In genomic region chr10:21614000-21614399, GRCh38 we compare ENCODE assay signal across 1 cellular context.
TF ChIP-seq lines count a peak whose summit lies in the region.

No MANE protein-coding gene starts in this region.

TF ChIP-seq in GM23338, 12 proteins besides CTCF, POLR2A, EP300 and RAD21 (continued from another document):
- TF ChIP-seq, protein P1, sequence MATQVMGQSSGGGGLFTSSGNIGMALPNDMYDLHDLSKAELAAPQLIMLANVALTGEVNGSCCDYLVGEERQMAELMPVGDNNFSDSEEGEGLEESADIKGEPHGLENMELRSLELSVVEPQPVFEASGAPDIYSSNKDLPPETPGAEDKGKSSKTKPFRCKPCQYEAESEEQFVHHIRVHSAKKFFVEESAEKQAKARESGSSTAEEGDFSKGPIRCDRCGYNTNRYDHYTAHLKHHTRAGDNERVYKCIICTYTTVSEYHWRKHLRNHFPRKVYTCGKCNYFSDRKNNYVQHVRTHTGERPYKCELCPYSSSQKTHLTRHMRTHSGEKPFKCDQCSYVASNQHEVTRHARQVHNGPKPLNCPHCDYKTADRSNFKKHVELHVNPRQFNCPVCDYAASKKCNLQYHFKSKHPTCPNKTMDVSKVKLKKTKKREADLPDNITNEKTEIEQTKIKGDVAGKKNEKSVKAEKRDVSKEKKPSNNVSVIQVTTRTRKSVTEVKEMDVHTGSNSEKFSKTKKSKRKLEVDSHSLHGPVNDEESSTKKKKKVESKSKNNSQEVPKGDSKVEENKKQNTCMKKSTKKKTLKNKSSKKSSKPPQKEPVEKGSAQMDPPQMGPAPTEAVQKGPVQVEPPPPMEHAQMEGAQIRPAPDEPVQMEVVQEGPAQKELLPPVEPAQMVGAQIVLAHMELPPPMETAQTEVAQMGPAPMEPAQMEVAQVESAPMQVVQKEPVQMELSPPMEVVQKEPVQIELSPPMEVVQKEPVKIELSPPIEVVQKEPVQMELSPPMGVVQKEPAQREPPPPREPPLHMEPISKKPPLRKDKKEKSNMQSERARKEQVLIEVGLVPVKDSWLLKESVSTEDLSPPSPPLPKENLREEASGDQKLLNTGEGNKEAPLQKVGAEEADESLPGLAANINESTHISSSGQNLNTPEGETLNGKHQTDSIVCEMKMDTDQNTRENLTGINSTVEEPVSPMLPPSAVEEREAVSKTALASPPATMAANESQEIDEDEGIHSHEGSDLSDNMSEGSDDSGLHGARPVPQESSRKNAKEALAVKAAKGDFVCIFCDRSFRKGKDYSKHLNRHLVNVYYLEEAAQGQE (IDR thresholded peaks at IDR 0.05; ENCODE audit: unreplicated experiment), result no peak
- TF ChIP-seq CREB1 (CRISPR knock-in tag; IDR thresholded peaks at IDR 0.05; ENCODE audit: low read depth) (no peak), POLR2AphosphoS5 (IDR thresholded peaks at IDR 0.05; ENCODE audit: low read depth) (no peak), EZH2 (IDR thresholded peaks at IDR 0.05; ENCODE audit: low read depth, unreplicated experiment) (no peak), ZNF114 (CRISPR knock-in tag; IDR thresholded peaks at IDR 0.05) (no peak), STAT1 (IDR thresholded peaks at IDR 0.05; ENCODE audit: unreplicated experiment) (no peak), ETS1 (IDR thresholded peaks at IDR 0.05) (no peak), EZH2phosphoT487 (IDR thresholded peaks at IDR 0.05; ENCODE audit: unreplicated experiment) (no peak), ZNF331 (CRISPR knock-in tag; IDR thresholded peaks at IDR 0.05; ENCODE audit: low read depth) (no peak), NANOG (IDR thresholded peaks at IDR 0.05; ENCODE audit: borderline replicate concordance) (no peak)
- TF ChIP-seq, protein P2, sequence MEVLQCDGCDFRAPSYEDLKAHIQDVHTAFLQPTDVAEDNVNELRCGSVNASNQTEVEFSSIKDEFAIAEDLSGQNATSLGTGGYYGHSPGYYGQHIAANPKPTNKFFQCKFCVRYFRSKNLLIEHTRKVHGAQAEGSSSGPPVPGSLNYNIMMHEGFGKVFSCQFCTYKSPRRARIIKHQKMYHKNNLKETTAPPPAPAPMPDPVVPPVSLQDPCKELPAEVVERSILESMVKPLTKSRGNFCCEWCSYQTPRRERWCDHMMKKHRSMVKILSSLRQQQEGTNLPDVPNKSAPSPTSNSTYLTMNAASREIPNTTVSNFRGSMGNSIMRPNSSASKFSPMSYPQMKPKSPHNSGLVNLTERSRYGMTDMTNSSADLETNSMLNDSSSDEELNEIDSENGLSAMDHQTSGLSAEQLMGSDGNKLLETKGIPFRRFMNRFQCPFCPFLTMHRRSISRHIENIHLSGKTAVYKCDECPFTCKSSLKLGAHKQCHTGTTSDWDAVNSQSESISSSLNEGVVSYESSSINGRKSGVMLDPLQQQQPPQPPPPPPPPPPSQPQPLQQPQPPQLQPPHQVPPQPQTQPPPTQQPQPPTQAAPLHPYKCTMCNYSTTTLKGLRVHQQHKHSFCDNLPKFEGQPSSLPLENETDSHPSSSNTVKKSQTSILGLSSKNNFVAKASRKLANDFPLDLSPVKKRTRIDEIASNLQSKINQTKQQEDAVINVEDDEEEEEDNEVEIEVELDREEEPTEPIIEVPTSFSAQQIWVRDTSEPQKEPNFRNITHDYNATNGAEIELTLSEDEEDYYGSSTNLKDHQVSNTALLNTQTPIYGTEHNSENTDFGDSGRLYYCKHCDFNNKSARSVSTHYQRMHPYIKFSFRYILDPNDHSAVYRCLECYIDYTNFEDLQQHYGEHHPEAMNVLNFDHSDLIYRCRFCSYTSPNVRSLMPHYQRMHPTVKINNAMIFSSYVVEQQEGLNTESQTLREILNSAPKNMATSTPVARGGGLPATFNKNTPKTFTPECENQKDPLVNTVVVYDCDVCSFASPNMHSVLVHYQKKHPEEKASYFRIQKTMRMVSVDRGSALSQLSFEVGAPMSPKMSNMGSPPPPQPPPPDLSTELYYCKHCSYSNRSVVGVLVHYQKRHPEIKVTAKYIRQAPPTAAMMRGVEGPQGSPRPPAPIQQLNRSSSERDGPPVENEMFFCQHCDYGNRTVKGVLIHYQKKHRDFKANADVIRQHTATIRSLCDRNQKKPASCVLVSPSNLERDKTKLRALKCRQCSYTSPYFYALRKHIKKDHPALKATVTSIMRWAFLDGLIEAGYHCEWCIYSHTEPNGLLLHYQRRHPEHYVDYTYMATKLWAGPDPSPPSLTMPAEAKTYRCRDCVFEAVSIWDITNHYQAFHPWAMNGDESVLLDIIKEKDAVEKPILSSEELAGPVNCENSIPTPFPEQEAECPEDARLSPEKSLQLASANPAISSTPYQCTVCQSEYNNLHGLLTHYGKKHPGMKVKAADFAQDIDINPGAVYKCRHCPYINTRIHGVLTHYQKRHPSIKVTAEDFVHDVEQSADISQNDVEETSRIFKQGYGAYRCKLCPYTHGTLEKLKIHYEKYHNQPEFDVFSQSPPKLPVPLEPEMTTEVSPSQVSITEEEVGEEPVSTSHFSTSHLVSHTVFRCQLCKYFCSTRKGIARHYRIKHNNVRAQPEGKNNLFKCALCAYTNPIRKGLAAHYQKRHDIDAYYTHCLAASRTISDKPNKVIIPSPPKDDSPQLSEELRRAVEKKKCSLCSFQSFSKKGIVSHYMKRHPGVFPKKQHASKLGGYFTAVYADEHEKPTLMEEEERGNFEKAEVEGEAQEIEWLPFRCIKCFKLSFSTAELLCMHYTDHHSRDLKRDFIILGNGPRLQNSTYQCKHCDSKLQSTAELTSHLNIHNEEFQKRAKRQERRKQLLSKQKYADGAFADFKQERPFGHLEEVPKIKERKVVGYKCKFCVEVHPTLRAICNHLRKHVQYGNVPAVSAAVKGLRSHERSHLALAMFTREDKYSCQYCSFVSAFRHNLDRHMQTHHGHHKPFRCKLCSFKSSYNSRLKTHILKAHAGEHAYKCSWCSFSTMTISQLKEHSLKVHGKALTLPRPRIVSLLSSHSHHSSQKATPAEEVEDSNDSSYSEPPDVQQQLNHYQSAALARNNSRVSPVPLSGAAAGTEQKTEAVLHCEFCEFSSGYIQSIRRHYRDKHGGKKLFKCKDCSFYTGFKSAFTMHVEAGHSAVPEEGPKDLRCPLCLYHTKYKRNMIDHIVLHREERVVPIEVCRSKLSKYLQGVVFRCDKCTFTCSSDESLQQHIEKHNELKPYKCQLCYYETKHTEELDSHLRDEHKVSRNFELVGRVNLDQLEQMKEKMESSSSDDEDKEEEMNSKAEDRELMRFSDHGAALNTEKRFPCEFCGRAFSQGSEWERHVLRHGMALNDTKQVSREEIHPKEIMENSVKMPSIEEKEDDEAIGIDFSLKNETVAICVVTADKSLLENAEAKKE (CRISPR knock-in tag; IDR thresholded peaks at IDR 0.05), result no peak
TF ChIP-seq in GM23338: peak in this region for 0.
